ENCODE assay signal across 1 cellular context in genomic region chr1:112727716-112728115, GRCh38.
A peak's percentile ranks its signal among the peaks of the same experiment; 100 is the strongest.
TF ChIP-seq lines count a peak whose summit lies in the region.

No MANE protein-coding gene starts in this region.

TF ChIP-seq in K562, 482 proteins besides CTCF, POLR2A, EP300 and RAD21:
- TF ChIP-seq DEAF1 (CRISPR knock-in tag; IDR thresholded peaks at IDR 0.05) (0 out of 2 replicates have a peak, but pooled peaks have one; percentile 7), FOSL1 (tag; conservative IDR thresholded peaks at IDR 0.05) (peak; percentile 48; the same call in 1 of the 2 replicates), POLR2H (tag; IDR thresholded peaks at IDR 0.05; ENCODE audit: low read depth) (no peak), ZMIZ1 (IDR thresholded peaks at IDR 0.05; ENCODE audit: low read depth in 2 of 2, low read length in 2 of 2) (no peak), NONO (IDR thresholded peaks at IDR 0.05; ENCODE audit: low read depth in 2 of 2, low read length in 1 of 2) (no peak), ZBTB11 (CRISPR knock-in tag; IDR thresholded peaks at IDR 0.05) (no peak), JUNB (CRISPR knock-in tag; conservative IDR thresholded peaks at IDR 0.05) (no peak), ID3 (CRISPR knock-in tag; IDR thresholded peaks at IDR 0.05) (no peak), ID3 (tag; IDR thresholded peaks at IDR 0.05) (0 out of 2 replicates have a peak, but pooled peaks have one; percentile 35), ZNF146 (CRISPR knock-in tag; IDR thresholded peaks at IDR 0.05; ENCODE audit: unreplicated experiment) (no peak), ETS2 (tag; IDR thresholded peaks at IDR 0.05; ENCODE audit: borderline replicate concordance, poor library complexity, severe bottlenecking) (no peak), ZNF699 (CRISPR knock-in tag; IDR thresholded peaks at IDR 0.05; ENCODE audit: insufficient replicate concordance) (no peak)
